ENCODE assay signal across 2 cellular contexts in the genomic region with DNA sequence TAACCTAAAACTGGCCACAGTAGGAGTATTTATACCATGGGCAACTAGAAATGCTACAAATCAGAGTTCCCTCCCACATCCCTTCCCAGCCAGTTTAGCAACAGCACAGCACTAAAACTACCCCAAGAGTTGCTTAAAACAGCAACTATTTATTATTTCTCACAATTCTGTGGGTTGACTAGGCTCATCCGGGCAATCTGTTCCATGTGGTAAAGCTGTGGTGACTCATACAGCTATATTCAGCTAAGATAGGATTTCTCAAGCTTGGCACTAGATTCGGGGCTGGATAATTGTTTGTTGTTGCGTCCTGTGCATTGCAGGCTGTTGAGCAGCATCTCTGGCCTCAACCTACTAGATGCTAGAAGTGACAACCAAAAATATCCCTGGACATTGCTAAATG.
TF ChIP-seq lines count a peak whose summit lies in the region.

No MANE protein-coding gene starts in this region.

TF ChIP-seq in HepG2, 621 proteins besides CTCF, POLR2A, EP300 and RAD21 (continued from another document):
- no peak for TF ChIP-seq ZSCAN5A (CRISPR knock-in tag; IDR thresholded peaks at IDR 0.05; ENCODE audit: borderline replicate concordance)
- TF ChIP-seq ZSCAN12 (CRISPR knock-in tag; IDR thresholded peaks at IDR 0.05): no peak
- no peak for TF ChIP-seq CCDC6 (CRISPR knock-in tag; IDR thresholded peaks at IDR 0.05)
- TF ChIP-seq TCF12 (IDR thresholded peaks at IDR 0.05): no peak
- no peak for TF ChIP-seq TCF12 (CRISPR knock-in tag; IDR thresholded peaks at IDR 0.05)
- TF ChIP-seq, protein P1, sequence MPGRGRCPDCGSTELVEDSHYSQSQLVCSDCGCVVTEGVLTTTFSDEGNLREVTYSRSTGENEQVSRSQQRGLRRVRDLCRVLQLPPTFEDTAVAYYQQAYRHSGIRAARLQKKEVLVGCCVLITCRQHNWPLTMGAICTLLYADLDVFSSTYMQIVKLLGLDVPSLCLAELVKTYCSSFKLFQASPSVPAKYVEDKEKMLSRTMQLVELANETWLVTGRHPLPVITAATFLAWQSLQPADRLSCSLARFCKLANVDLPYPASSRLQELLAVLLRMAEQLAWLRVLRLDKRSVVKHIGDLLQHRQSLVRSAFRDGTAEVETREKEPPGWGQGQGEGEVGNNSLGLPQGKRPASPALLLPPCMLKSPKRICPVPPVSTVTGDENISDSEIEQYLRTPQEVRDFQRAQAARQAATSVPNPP (CRISPR knock-in tag; IDR thresholded peaks at IDR 0.05): no peak
- TF ChIP-seq KAT7 (CRISPR knock-in tag; IDR thresholded peaks at IDR 0.05; ENCODE audit: borderline replicate concordance): no peak
- TF ChIP-seq, protein P2, sequence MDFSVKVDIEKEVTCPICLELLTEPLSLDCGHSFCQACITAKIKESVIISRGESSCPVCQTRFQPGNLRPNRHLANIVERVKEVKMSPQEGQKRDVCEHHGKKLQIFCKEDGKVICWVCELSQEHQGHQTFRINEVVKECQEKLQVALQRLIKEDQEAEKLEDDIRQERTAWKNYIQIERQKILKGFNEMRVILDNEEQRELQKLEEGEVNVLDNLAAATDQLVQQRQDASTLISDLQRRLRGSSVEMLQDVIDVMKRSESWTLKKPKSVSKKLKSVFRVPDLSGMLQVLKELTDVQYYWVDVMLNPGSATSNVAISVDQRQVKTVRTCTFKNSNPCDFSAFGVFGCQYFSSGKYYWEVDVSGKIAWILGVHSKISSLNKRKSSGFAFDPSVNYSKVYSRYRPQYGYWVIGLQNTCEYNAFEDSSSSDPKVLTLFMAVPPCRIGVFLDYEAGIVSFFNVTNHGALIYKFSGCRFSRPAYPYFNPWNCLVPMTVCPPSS (IDR thresholded peaks at IDR 0.05): no peak
- no peak for TF ChIP-seq MAFG (CRISPR knock-in tag; IDR thresholded peaks at IDR 0.05)

TF ChIP-seq in HEK293T, 16 proteins besides CTCF, POLR2A, EP300 and RAD21 (continued from another document):
- TF ChIP-seq PKNOX1 (IDR thresholded peaks at IDR 0.05) (no peak), HDGF (IDR thresholded peaks at IDR 0.05; ENCODE audit: borderline replicate concordance) (no peak), FOXM1 (IDR thresholded peaks at IDR 0.05; ENCODE audit: borderline replicate concordance) (no peak), SP1 (IDR thresholded peaks at IDR 0.05) (no peak), L3MBTL2 (conservative IDR thresholded peaks at IDR 0.05) (no peak), ARNT (IDR thresholded peaks at IDR 0.05) (no peak), FOXA1 (IDR thresholded peaks at IDR 0.05) (no peak), ZNF384 (IDR thresholded peaks at IDR 0.05) (no peak), ELF4 (IDR thresholded peaks at IDR 0.05) (no peak), SUZ12 (IDR thresholded peaks at IDR 0.05) (no peak)
